1 cellular context compared by ENCODE assay signal in the genomic region with DNA sequence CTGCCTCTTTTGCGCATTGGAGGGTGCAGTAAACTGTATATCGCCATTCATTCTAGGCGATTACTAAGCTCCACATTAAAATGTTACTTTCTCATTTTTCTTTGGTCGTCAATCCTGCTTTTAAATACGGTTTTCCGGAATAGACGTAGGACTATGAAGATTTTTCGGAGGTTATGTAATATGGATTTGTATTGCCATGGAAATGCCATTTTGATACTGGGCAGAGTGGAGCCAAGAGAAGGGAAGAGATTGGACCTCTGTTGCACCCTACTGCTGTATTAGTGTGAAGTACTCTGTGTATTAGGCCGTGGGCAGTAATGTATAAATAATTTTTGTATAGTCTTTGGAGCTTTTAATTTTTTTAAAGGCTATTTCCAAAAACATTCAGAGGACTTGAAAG.
TF ChIP-seq lines count a peak whose summit lies in the region.

No MANE protein-coding gene starts in this region.

TF ChIP-seq in endothelial cell of umbilical vein, 7 proteins besides CTCF, POLR2A, EP300 and RAD21:
- TF ChIP-seq, protein P1, sequence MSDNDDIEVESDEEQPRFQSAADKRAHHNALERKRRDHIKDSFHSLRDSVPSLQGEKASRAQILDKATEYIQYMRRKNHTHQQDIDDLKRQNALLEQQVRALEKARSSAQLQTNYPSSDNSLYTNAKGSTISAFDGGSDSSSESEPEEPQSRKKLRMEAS (IDR thresholded peaks at IDR 0.05; ENCODE audit: insufficient read depth, insufficient read length), result no peak
- TF ChIP-seq MYC (IDR thresholded peaks at IDR 0.05; ENCODE audit: low read depth, low read length) (no peak), POLR2AphosphoS5 (IDR thresholded peaks at IDR 0.05; ENCODE audit: insufficient read depth, low read depth, low read length) (no peak)
